Comparison of ENCODE assay signal across 13 cellular contexts in the genomic region with DNA sequence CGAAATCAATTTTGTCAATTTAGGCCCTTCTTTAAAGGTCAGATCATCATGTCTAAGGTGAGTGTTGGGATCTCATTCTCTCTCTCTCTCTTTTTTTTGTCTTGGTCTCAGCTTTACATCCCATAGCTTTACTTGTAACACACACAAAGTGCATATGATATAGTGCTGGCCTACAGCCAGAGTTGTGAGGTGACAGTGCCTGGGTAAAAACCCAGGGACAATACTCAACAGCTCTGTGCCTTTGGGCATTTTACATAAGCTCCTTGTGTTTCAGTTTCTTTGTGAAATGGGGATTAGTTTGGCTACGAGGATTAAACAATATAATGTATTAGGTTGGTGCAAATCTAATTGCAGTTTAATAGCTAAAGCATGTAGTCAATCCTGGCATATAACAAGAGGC. TPM values are rescaled to one million over a fixed set of nuclear protein-coding genes. Genes with fewer than 3 reads are reported as not detected.
DNase-seq lines count a peak whose midpoint lies in the region; TF ChIP-seq lines count a peak whose summit lies in the region.
"Had no signal": no experiment of that assay in that cellular context is flagged by ENCODE, and none has a peak within 500 bp of the region (broad histone marks: within the 10 kb centered on the region; RNA-seq: fewer than 3 reads in every experiment).

No MANE protein-coding gene starts in this region.

- H3K4me3 ChIP-seq in HAP-1, result no peak overlapping the region
- no peak overlapping the region for H3K4me3 ChIP-seq in subcutaneous abdominal adipose tissue (ENCODE audit: low read depth in 1 of 5, low read length in 5 of 5)
- no peak overlapping the region for H3K4me3 ChIP-seq in esophagus muscularis mucosa
- H3K4me3 ChIP-seq: A549 had no signal

- H3K4me1 ChIP-seq in HAP-1 (no peaks in the 10 kb centered on the region), subcutaneous abdominal adipose tissue (ENCODE audit: control insufficient read depth in 5 of 5, insufficient read depth in 5 of 5, low read length in 5 of 5) (peaks cover 2 to 48% (median 11%) of the 10 kb centered on the region in 5 donors), esophagus muscularis mucosa (peaks cover 0 to 8% (median 6%) of the 10 kb centered on the region in 4 donors)

- H3K36me3 ChIP-seq in HAP-1 (replicated peaks) (no peaks in the 10 kb centered on the region), subcutaneous abdominal adipose tissue (ENCODE audit: control insufficient read depth in 5 of 5, insufficient read depth in 5 of 5, low read length in 5 of 5) (no peaks in the 10 kb centered on the region), esophagus muscularis mucosa (no peaks in the 10 kb centered on the region)

- no peaks in the 10 kb centered on the region for H3K9me3 ChIP-seq in HAP-1
- H3K9me3 ChIP-seq in subcutaneous abdominal adipose tissue (ENCODE audit: control insufficient read depth in 5 of 5, low read length in 5 of 5), result no peaks in the 10 kb centered on the region
- no peaks in the 10 kb centered on the region for H3K9me3 ChIP-seq in esophagus muscularis mucosa
- H3K9me3 ChIP-seq: A549 had no signal

- TF ChIP-seq POLR2A in esophagus muscularis mucosa (IDR thresholded peaks at IDR 0.05; ENCODE audit: low read depth), result no peak

- WGBS in esophagus muscularis mucosa, result 83% methylated on average over 2 of the region's 2 CpGs

- H3K27me3 ChIP-seq in HAP-1 (ENCODE audit: low read depth) (no peaks in the 10 kb centered on the region; the same call in 1 of the 2 replicates), subcutaneous abdominal adipose tissue (ENCODE audit: control insufficient read depth in 5 of 5, insufficient read depth in 4 of 5, low read length in 5 of 5) (no peaks in the 10 kb centered on the region), esophagus muscularis mucosa (no peaks in the 10 kb centered on the region)

- no peak for TF ChIP-seq EP300 in esophagus muscularis mucosa (IDR thresholded peaks at IDR 0.05)

- intact Hi-C loops in esophagus muscularis mucosa (cut with DNase I), result no loop called here

- H3K9ac ChIP-seq in subcutaneous abdominal adipose tissue (ENCODE audit: low read length in 5 of 5), result no peak overlapping the region

- H3K27ac ChIP-seq in subcutaneous abdominal adipose tissue (ENCODE audit: low read depth, low read length) (peak overlapping the region; percentile 60), esophagus muscularis mucosa (replicated peaks in 1 of 4) (no peak overlapping the region)
- H3K27ac ChIP-seq: A549 had no signal

- peak; percentile 12 to 16 for DNase-seq in HAP-1 (ENCODE audit: low spot score in 2 of 2)
- DNase-seq in NCI-H1105 treated with DMSO at 0.1 percent for 48 hours (lab: John Stamatoyannopoulos, UW), result peak; percentile 4
- peak; percentile 18 for DNase-seq in RPMI8226
- no peak for DNase-seq in esophagus muscularis mucosa (ENCODE audit: extremely low spot score)
- no peak for DNase-seq in OCI-M2 (lab: John Stamatoyannopoulos, UW; ENCODE audit: unreplicated experiment)
- DNase-seq: CD8-positive, alpha-beta T cell; COR-L47; DND-41; GDM1; GOT3; H9 had no signal

- no peak for TF ChIP-seq CTCF in esophagus muscularis mucosa (IDR thresholded peaks at IDR 0.05)

- in situ Hi-C loops in HAP-1 (cut with MboI; ENCODE audit: low sequenced_read_pairs), result no loop called here

RNA-seq across cellular contexts. Expression of gene GRIP1, which starts 40.2 kb away (rescaled TPM):
- 10 to 100 TPM; 12.5 to 15.2 (median 13.6) TPM for total RNA-seq in esophagus muscularis mucosa

Comparison
In these comparisons a context has a peak if more than half of its experiments do, and no peak if none do; other contexts are left out.
1. DNase-seq: peak in HAP-1 (2 of 2), NCI-H1105 treated with DMSO at 0.1 percent for 48 hours (single experiment) and RPMI8226 (single experiment); none in esophagus muscularis mucosa (single experiment) and OCI-M2 (single experiment).